ENCODE assay signal across 8 cellular contexts in genomic region chr4:102344955-102345794, GRCh38.
A peak's percentile ranks its signal among the peaks of the same experiment; 100 is the strongest.
DNase-seq lines count a peak whose midpoint lies in the region; ATAC-seq and TF ChIP-seq lines count a peak whose summit lies in the region.

SLC39A8 (minus strand) TSS chr4:102345482; CDS start chr4:102344662, 820 bp downstream.

- DNase-seq in AG09309 (ENCODE audit: low read depth) (peak; percentile 16), NCI-H345 treated with DMSO at 0.1 percent for 48 hours (lab: John Stamatoyannopoulos, UW; ENCODE audit: unreplicated experiment) (peak; percentile 53), cardiac fibroblast (ENCODE audit: low read depth in 2 of 2) (peak; percentile 85 to 86), islet precursor cell (peak; percentile 95)
- DNase-seq in activated CD4-positive, CD25-positive, alpha-beta regulatory T cell (lab: John Stamatoyannopoulos, UW) = peak; percentile 55 to 70 (median 62)
- DNase-seq in stimulated activated CD4-positive, alpha-beta T cell treated with anti-CD3 and anti-CD28 coated beads, Interleukin-12 subunit alpha, Interleukin-12 subunit beta, amount 100 ng/mL, for 48 hours (ENCODE audit: low read depth in 2 of 3, low spot score in 1 of 3) = peak; percentile 77 to 87 (median 83)

- ATAC-seq in GM18907 (IDR thresholded peaks at IDR 0.05; ENCODE audit: unreplicated experiment) (peak; percentile 91), HG03135 (IDR thresholded peaks at IDR 0.05; ENCODE audit: unreplicated experiment) (peak; percentile 86)

- TF ChIP-seq CTCF in AG09309 (IDR thresholded peaks at IDR 0.05; ENCODE audit: control insufficient read depth, insufficient read depth, low read depth, low read length, missing control alignments) (peak; percentile 80), cardiac fibroblast (IDR thresholded peaks at IDR 0.05; ENCODE audit: low read depth, low read length) (peak; percentile 86)

- H3K4me3 ChIP-seq in AG09309 (ENCODE audit: control insufficient read depth, low read depth, low read length) (peak within 1 kb of the TSS; percentile 65), cardiac fibroblast (replicated peaks in 1 of 2; ENCODE audit: low read depth in 2 of 2, low read length in 2 of 2) (peak within 1 kb of the TSS; percentile 69 to 72)

Comparison
In these comparisons a context has a peak if more than half of its experiments do, and no peak if none do; other contexts are left out.
1. Peak in every context shown above with its lines: DNase-seq, ATAC-seq and H3K4me3 ChIP-seq.
2. DNase-seq: peak in every context shown above with its lines; median percentile 95 in islet precursor cell; 86 in cardiac fibroblast; 83 in stimulated activated CD4-positive, alpha-beta T cell treated with anti-CD3 and anti-CD28 coated beads, Interleukin-12 subunit alpha, Interleukin-12 subunit beta, amount 100 ng/mL, for 48 hours; 62 in activated CD4-positive, CD25-positive, alpha-beta regulatory T cell; 53 in NCI-H345 treated with DMSO at 0.1 percent for 48 hours; 16 in AG09309.